Comparison of ENCODE assay signal across 14 cellular contexts in genomic region chr15:69193948-69194827, GRCh38. TPM values are rescaled to one million over a fixed set of nuclear protein-coding genes. Genes with fewer than 3 reads are reported as not detected.
A peak's percentile ranks its signal among the peaks of the same experiment; 100 is the strongest.
DNase-seq lines count a peak whose midpoint lies in the region; ATAC-seq and TF ChIP-seq lines count a peak whose summit lies in the region.
"Had no signal": no experiment of that assay in that cellular context is flagged by ENCODE, and none has a peak within 500 bp of the region (broad histone marks: within the 10 kb centered on the region; RNA-seq: fewer than 3 reads in every experiment).

No MANE protein-coding gene starts in this region.

- H3K36me3 Mint-ChIP-seq in type B pancreatic cell: peaks cover 35% of the 10 kb centered on the region

- no peaks in the 10 kb centered on the region for H3K27me3 Mint-ChIP-seq in type B pancreatic cell
- H3K27me3 Mint-ChIP-seq: activated T-helper 17 cell treated with anti-CD3 and anti-CD28 coated beads, Interleukin-2, amount 50 U/mL, for 72 hours; dendritic cell treated with granulocyte-macrophage colony-stimulating factor and Interleukin-4, amounts not matched to agents 40 ng/mL and 50 ng/mL, for 4 days had no signal

- H3K36me3 ChIP-seq in HEK293 (ENCODE audit: control insufficient read depth in 2 of 2, insufficient read depth in 1 of 2, low read length in 2 of 2): peaks cover 0 to 8% of the 10 kb centered on the region in 2 experiments; a peak in 1 of 3 replicates
- no peaks in the 10 kb centered on the region for H3K36me3 ChIP-seq in breast epithelium
- H3K36me3 ChIP-seq in thoracic aorta: no peaks in the 10 kb centered on the region

- TF ChIP-seq CTCF in HEK293 (tag by site-specific recombination; IDR thresholded peaks at IDR 0.05) (no peak), breast epithelium (IDR thresholded peaks at IDR 0.05) (no peak), thoracic aorta (IDR thresholded peaks at IDR 0.05) (no peak), type B pancreatic cell (conservative IDR thresholded peaks at IDR 0.05) (no peak)

- H3K4me3 ChIP-seq in HEK293 (ENCODE audit: low read depth, low read length): no peak overlapping the region
- no peak overlapping the region for H3K4me3 ChIP-seq in breast epithelium
- H3K4me3 ChIP-seq in thoracic aorta: peak overlapping the region; percentile 13
- H3K4me3 ChIP-seq: SJSA1, spleen had no signal

- H3K9me3 Mint-ChIP-seq in type B pancreatic cell: peaks cover 2% of the 10 kb centered on the region

- CTCF ChIA-PET in HEK293 (lab: Yijun Ruan, JAX): interaction anchor here (0.6 to 1.9 kb wide), 2 partner anchors 31 to 135 kb away, joined by 3 to 4 read pairs; no protein-coding TSS in a partner anchor

- H3K9me3 ChIP-seq in HEK293 (ENCODE audit: control insufficient read depth, insufficient read depth, low read depth, low read length): no peaks in the 10 kb centered on the region; the same call in 1 of the 2 replicates
- peaks cover 0 to 6% of the 10 kb centered on the region in 2 donors for H3K9me3 ChIP-seq in breast epithelium
- H3K9me3 ChIP-seq in thoracic aorta: no peaks in the 10 kb centered on the region

- H3K4me1 ChIP-seq in HEK293 (ENCODE audit: control insufficient read depth, insufficient read depth, low read length) (peaks cover 25% of the 10 kb centered on the region), breast epithelium (no peaks in the 10 kb centered on the region), thoracic aorta (ENCODE audit: control insufficient read depth in 1 of 2, low read depth in 2 of 2) (peaks cover 22 to 37% of the 10 kb centered on the region in 2 donors)

- no peak for TF ChIP-seq POLR2A in breast epithelium (IDR thresholded peaks at IDR 0.05)

- intact Hi-C loops in breast epithelium (cut with DNase I; ENCODE audit: low total_unique reads): no loop called here

- no peak overlapping the region for H3K4me3 Mint-ChIP-seq in type B pancreatic cell
- H3K4me3 Mint-ChIP-seq: activated T-helper 17 cell treated with anti-CD3 and anti-CD28 coated beads, Interleukin-2, amount 50 U/mL, for 72 hours; dendritic cell treated with granulocyte-macrophage colony-stimulating factor and Interleukin-4, amounts not matched to agents 40 ng/mL and 50 ng/mL, for 4 days had no signal

- H3K27ac Mint-ChIP-seq in type B pancreatic cell: no peak overlapping the region
- H3K27ac Mint-ChIP-seq: activated T-helper 17 cell treated with anti-CD3 and anti-CD28 coated beads, Interleukin-2, amount 50 U/mL, for 72 hours; dendritic cell treated with granulocyte-macrophage colony-stimulating factor and Interleukin-4, amounts not matched to agents 40 ng/mL and 50 ng/mL, for 4 days had no signal

- H3K27me3 ChIP-seq in breast epithelium (no peaks in the 10 kb centered on the region), thoracic aorta (replicated peaks; ENCODE audit: insufficient read depth) (no peaks in the 10 kb centered on the region)
- H3K27me3 ChIP-seq: SJSA1, spleen had no signal

- ATAC-seq in thoracic aorta (ENCODE audit: insufficient number of reproducible peaks, low FRiP score, low read depth) (no peak), HG03175 (IDR thresholded peaks at IDR 0.05; ENCODE audit: unreplicated experiment) (no peak), GM21825 (IDR thresholded peaks at IDR 0.05; ENCODE audit: unreplicated experiment) (no peak)
- ATAC-seq: activated T-helper 17 cell treated with anti-CD3 and anti-CD28 coated beads, Interleukin-2, amount 50 U/mL, for 72 hours had no signal

- H3K27ac ChIP-seq in HEK293 (ENCODE audit: extremely low read depth, low read depth, low read length) (no peak overlapping the region), breast epithelium (peak overlapping the region; percentile 20 to 68), thoracic aorta (peak overlapping the region; percentile 65 to 73)
- H3K27ac ChIP-seq: spleen had no signal

- DNase-seq in breast epithelium (ENCODE audit: low spot score in 2 of 2) (peak in 1 of 2 donors; percentile 30), kidney tubule cell (ENCODE audit: low spot score) (peak; percentile 3), thoracic aorta (ENCODE audit: low spot score) (no peak), type B pancreatic cell (ENCODE audit: extremely low spot score, unreplicated experiment) (no peak), NCI-H2029 treated with DMSO at 0.1 percent for 48 hours (lab: John Stamatoyannopoulos, UW) (no peak)
- DNase-seq: hippocampal formation, NCI-H1417, spleen had no signal

- H3K4me1 Mint-ChIP-seq in type B pancreatic cell (ENCODE audit: unreplicated experiment): peaks cover 25% of the 10 kb centered on the region
- H3K4me1 Mint-ChIP-seq: activated T-helper 17 cell treated with anti-CD3 and anti-CD28 coated beads, Interleukin-2, amount 50 U/mL, for 72 hours had no signal

- POLR2A ChIA-PET in HEK293 (lab: Yijun Ruan, JAX): no interaction called here

TF ChIP-seq in HEK293, 187 proteins besides CTCF, POLR2A, EP300 and RAD21:
- no peak for TF ChIP-seq ZNF426 (tag by site-specific recombination; IDR thresholded peaks at IDR 0.05)
- TF ChIP-seq ZBTB20 (tag by site-specific recombination; IDR thresholded peaks at IDR 0.05): peak; percentile 31; the same call in 1 of the 2 replicates

RNA-seq across cellular contexts. Expression of gene GLCE, which starts 33.8 kb away (rescaled TPM):
- total RNA-seq in breast epithelium: 10 to 100 TPM; 15.0 to 52.2 (median 28.8) TPM
- 10 to 100 TPM in 1 of 2 donors, 1 to 10 TPM in 1; 8.5 to 11.8 TPM for total RNA-seq in thoracic aorta
- 32.6 and 33.8 TPM in 2 replicates for total RNA-seq in type B pancreatic cell (ENCODE audit: low replicate concordance)
